ENCODE assay signal across 32 cellular contexts in the genomic region with DNA sequence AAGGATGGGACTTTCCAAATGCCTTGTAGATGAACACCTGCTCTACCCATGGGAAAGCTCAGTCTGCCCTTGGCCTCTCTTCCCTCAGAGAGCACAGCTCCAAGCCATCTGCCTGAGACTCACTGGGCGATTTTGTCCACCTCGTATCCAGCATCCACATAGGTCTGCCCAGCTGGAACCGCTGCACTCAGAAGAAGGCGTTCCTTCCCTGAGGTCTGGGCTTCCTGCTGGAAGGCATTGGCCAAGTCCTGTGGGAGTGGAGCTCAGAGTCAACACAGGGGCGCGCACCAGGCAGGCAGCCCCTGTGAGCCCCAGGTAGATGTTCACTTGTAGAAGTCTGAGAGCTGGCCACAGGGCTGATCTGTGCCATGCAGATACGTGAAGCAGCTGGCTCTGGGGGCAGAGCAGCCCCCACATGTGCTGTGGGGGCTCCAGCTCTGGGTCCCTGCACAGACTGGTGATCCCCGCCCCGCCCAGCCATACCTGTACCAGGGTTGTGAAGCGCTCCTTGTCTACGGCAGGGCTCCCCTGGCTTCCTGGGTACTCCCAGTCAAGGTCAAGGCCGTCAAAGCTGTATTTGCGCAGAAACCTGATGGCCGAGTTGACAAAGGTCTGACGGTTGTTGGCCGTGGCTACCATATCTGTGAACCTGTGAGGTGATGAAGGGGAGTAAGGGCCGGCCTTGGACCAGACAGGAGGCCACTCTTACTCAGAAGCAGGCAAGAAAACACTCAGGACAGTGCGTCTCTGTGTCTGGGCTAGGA. TPM values are rescaled to one million over a fixed set of nuclear protein-coding genes. Genes with fewer than 3 reads are reported as not detected.
"Had no signal": no experiment of that assay in that cellular context is flagged by ENCODE, and none has a peak within 500 bp of the region (broad histone marks: within the 10 kb centered on the region; RNA-seq: fewer than 3 reads in every experiment).

No MANE protein-coding gene starts in this region.

- H3K4me1 ChIP-seq: pancreas, prostate gland, stomach, tibial artery, transverse colon, upper lobe of right lung, uterus had no signal

- H3K9me3 ChIP-seq: neutrophil, pancreas, prostate gland, stomach, tibial artery, transverse colon, upper lobe of right lung, uterus had no signal

- H3K4me3 ChIP-seq: pancreas, prostate gland, skin epidermis, smooth muscle cell, stomach, tibial artery, transverse colon, upper lobe of right lung, uterus had no signal

- FAIRE-seq: pancreas had no signal

- ATAC-seq: naive thymus-derived CD8-positive, alpha-beta T cell; natural killer cell treated with Interleukin-12 subunit alpha and Interleukin-12 subunit beta and Interleukin-15 and Interleukin-18, amount 100 ng/mL, for 72 hours; pancreas; right cardiac atrium; sciatic nerve; stimulated activated effector memory CD8-positive, alpha-beta T cell treated with anti-CD3 and anti-CD28 coated beads, Interleukin-12 subunit alpha, Interleukin-12 subunit beta, amount 100 ng/mL, for 72 hours; stimulated activated naive B cell treated with anti-CD40 and anti-IgM and Interleukin-4, amounts not matched to agents 10 μg/mL and 1 μg/mL and 100 μg/mL, for 72 hours; upper lobe of right lung had no signal

- H3K27me3 ChIP-seq: neutrophil, pancreas, transverse colon, upper lobe of right lung, uterus had no signal

- H3K36me3 ChIP-seq: pancreas, prostate gland, stomach, tibial artery, transverse colon, upper lobe of right lung, uterus had no signal

- DNase-seq: naive B cell; naive thymus-derived CD8-positive, alpha-beta T cell; nephron progenitor cell; nucleus accumbens; retina; right cardiac atrium; stimulated activated CD4-positive, alpha-beta T cell treated with anti-CD3 and anti-CD28 coated beads, Interleukin-15, amount 100 ng/mL, for 24 hours; stimulated activated CD4-positive, alpha-beta T cell treated with anti-CD3 and anti-CD28 coated beads, Interleukin-2, amount 100 ng/mL, for 24 hours; stimulated activated CD4-positive, alpha-beta T cell treated with anti-CD3 and anti-CD28 coated beads, Interleukin-2, amount 100 ng/mL, for 48 hours; stimulated activated CD4-positive, alpha-beta T cell treated with anti-CD3 and anti-CD28 coated beads, Interleukin-4, amount 100 ng/mL, for 24 hours; stimulated activated naive B cell treated with anti-CD40 and anti-IgM and Interleukin-4, amounts not matched to agents 10 μg/mL and 1 μg/mL and 100 μg/mL, for 72 hours; stimulated activated naive CD4-positive, alpha-beta T cell treated with Interleukin-2 at 50 U/mL for 16 hours; stomach; tibial artery; transverse colon; upper lobe of right lung; uterus had no signal

- H3K4me2 ChIP-seq: smooth muscle cell had no signal

- H3K27ac ChIP-seq: neutrophil, pancreas, prostate gland, skin epidermis, stomach, tibial artery, transverse colon, upper lobe of right lung, uterus had no signal

RNA-seq across cellular contexts. Expression of a gene that starts 6.3 kb away (rescaled TPM):
- total RNA-seq: neural crest cell, osteocyte, pulmonary artery endothelial cell, smooth muscle cell had no signal
- polyA plus RNA-seq: smooth muscle cell, urinary bladder had no signal

RNA-seq across cellular contexts. Expression of a gene that starts 36.7 kb away (rescaled TPM):
- total RNA-seq: naive thymus-derived CD8-positive, alpha-beta T cell; neural crest cell; osteocyte; pulmonary artery endothelial cell had no signal
- polyA plus RNA-seq: naive thymus-derived CD8-positive, alpha-beta T cell had no signal

RNA-seq across cellular contexts. Expression of a gene that starts 47.6 kb away (rescaled TPM):
- total RNA-seq: naive thymus-derived CD8-positive, alpha-beta T cell; natural killer cell treated with Interleukin-12 subunit alpha and Interleukin-12 subunit beta and Interleukin-15 and Interleukin-18, amount 100 ng/mL, for 72 hours; neural crest cell; osteocyte; pancreas; posterior vena cava; pulmonary artery endothelial cell; right cardiac atrium; sciatic nerve; stomach; subcutaneous adipose tissue; temporal lobe; transverse colon; upper lobe of right lung had no signal
- polyA plus RNA-seq: naive thymus-derived CD8-positive, alpha-beta T cell; pancreas; urinary bladder had no signal
